8 cellular contexts compared by ENCODE assay signal in the genomic region with DNA sequence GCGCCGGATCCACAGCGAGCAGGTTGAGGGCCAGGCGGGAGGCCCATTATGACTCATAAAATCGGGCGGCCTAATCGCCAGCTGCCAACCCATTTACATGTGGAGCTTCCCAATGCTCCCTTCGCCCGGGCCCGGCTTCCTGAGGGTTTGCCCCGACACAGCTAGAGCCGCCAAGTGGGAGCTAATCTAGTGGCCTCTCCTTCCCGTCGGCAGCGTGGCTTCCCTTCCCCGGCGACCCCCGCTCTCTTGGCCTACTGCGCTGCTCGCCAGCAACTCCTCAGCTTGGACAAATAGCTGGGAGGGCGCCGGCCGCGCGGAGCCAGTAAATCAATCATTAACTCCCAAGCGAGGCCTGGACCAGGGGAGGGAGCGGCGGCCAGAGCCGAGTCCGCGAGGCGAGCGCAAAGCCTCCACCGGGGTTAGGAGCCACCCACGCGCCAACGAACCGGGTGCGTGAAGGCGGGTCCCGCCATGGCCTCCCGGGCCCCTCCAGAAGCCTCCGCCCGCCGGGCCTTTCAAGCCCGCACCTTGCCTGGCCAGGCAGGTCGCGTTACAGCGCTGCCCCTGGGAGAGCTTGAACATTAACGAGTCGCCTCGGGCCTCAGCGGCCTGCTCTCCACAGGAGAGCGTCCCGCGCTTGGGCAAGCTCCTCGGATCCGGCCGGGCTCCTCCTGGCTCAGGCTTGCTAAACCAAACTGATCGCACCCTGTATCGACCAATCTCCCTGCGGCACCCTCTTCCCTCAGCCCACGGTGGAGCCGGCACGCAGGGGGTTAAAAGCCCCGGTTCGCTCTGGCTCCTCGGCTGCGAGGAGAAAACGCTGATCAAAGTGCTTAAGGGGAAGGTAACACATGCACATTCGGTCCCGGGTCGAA. TPM values are rescaled to one million over a fixed set of nuclear protein-coding genes. Genes with fewer than 3 reads are reported as not detected.
DNase-seq lines count a peak whose midpoint lies in the region; ATAC-seq and TF ChIP-seq lines count a peak whose summit lies in the region.

No MANE protein-coding gene starts in this region.

- no peaks in the 10 kb centered on the region for H3K36me3 ChIP-seq in lung (ENCODE audit: control insufficient read depth in 2 of 2, insufficient read depth in 2 of 2, low read length in 2 of 2)
- H3K36me3 ChIP-seq in tibial artery = no peaks in the 10 kb centered on the region

- H3K27ac ChIP-seq in cingulate gyrus (ENCODE audit: low read depth, low read length) (peak overlapping the region; percentile 4), lung (ENCODE audit: low read depth in 1 of 2, low read length in 1 of 2) (peak overlapping the region; percentile 27 to 98), tibial artery (peak overlapping the region; percentile 84 to 97)

- WGBS in lung, 2 donors = 19 to 36% methylated on average over 41 to 73 of the region's 73 CpGs

- H3K4me1 ChIP-seq in lung (ENCODE audit: control insufficient read depth in 2 of 2, insufficient read depth in 2 of 2, low read length in 2 of 2) = peaks cover 0 to 10% of the 10 kb centered on the region in 2 donors
- H3K4me1 ChIP-seq in tibial artery = peaks cover 0 to 60% (median 17%) of the 10 kb centered on the region in 4 donors

- ATAC-seq in lung (ENCODE audit: insufficient read depth, low FRiP score) (no peak), GM21529 (IDR thresholded peaks at IDR 0.05; ENCODE audit: unreplicated experiment) (no peak)

- peaks cover 13% of the 10 kb centered on the region for H3K27me3 ChIP-seq in lung (ENCODE audit: control insufficient read depth, insufficient read depth)
- H3K27me3 ChIP-seq in tibial artery = no peaks in the 10 kb centered on the region

- TF ChIP-seq CTCF in lung (IDR thresholded peaks at IDR 0.05; ENCODE audit: control extremely low read depth, extremely low read depth) (no peak), tibial artery (IDR thresholded peaks at IDR 0.05) (no peak)

- DNase-seq in NCI-H1417 (lab: John Stamatoyannopoulos, UW) (peak in 2 of 3 experiments; percentile 88 to 92), NCI-H1417 treated with DMSO at 0.1 percent for 48 hours (lab: John Stamatoyannopoulos, UW) (no peak), NCI-H2171 (lab: John Stamatoyannopoulos, UW) (peak; percentile 52), lung (ENCODE audit: low spot score) (no peak), tibial artery (peak in 1 of 2 donors; percentile 84), OCI-M2 (lab: John Stamatoyannopoulos, UW; ENCODE audit: unreplicated experiment) (no peak)

- H3K4me3 ChIP-seq in lung = no peak overlapping the region
- peak overlapping the region; percentile 66 to 81 for H3K4me3 ChIP-seq in tibial artery

- H3K9me3 ChIP-seq in lung (ENCODE audit: control insufficient read depth in 2 of 2, insufficient read depth in 1 of 2, low read length in 1 of 2) = peaks cover 0 to 10% of the 10 kb centered on the region in 2 donors
- no peaks in the 10 kb centered on the region for H3K9me3 ChIP-seq in tibial artery

- intact Hi-C loops in tibial artery (cut with DNase I; ENCODE audit: low total_unique reads) = no loop called here

RNA-seq across cellular contexts. Expression of gene BCOR, which starts 10.6 kb away (rescaled TPM):
- 10 to 100 TPM; 18.8 to 67.2 TPM for total RNA-seq in lung
- polyA plus RNA-seq in lung = 10 to 100 TPM; 10.8 to 13.1 TPM

Comparison
In these comparisons a context has a peak if more than half of its experiments do, and no peak if none do; other contexts are left out.
1. DNase-seq: peak in NCI-H1417 (2 of 3) and NCI-H2171 (single experiment); none in NCI-H1417 treated with DMSO at 0.1 percent for 48 hours (single experiment), lung (single experiment) and OCI-M2 (single experiment).
2. H3K27ac ChIP-seq: peak in every context shown above with its lines; median percentile 90 in tibial artery; 62 in lung; 4 in cingulate gyrus.